In the genomic region with DNA sequence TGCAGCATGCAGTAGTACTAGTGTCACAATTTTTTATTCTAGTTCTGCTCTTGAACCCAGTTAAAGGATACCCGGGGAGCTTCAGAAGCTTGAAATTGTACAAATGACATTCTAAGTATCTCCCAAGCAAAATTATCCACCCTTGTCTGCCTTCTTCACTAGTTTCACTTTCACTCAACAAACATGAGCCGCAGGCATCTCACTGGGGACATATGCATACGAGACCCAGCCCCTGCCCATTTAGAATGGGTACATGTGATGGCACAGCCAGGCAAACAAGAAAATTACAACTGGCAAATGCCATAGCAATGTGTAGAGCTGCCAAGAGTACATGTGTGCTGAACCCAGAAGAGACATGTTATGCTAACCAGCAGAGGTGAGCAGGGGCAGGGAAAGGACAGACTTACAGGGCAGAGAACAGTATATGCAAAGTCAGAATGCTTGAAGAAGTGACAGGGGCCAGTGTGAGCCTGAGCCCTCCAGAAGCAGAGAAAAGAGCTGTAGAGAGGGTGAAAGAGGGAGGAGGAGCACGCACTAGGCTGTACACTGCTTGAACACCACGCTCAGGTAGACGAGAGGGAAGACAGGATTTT, we compare ENCODE assay signal across 21 cellular contexts. TPM values are rescaled to one million over a fixed set of nuclear protein-coding genes. Genes with fewer than 3 reads are reported as not detected.
DNase-seq lines count a peak whose midpoint lies in the region; ATAC-seq and TF ChIP-seq lines count a peak whose summit lies in the region.
"Had no signal": no experiment of that assay in that cellular context is flagged by ENCODE, and none has a peak within 500 bp of the region (broad histone marks: within the 10 kb centered on the region; RNA-seq: fewer than 3 reads in every experiment).

No MANE protein-coding gene starts in this region.

- H3K9me3 Mint-ChIP-seq in activated T-cell treated with anti-CD3 and anti-CD28 coated beads, Interleukin-2, amount 50 U/mL, for 4 hours = no peaks in the 10 kb centered on the region
- no peaks in the 10 kb centered on the region for H3K9me3 Mint-ChIP-seq in stimulated activated memory B cell treated with anti-CD40 and anti-IgM and Interleukin-4, amounts not matched to agents 10 μg/mL and 1 μg/mL and 100 μg/mL, for 72 hours
- H3K9me3 Mint-ChIP-seq: GM23338 had no signal

- H3K4me2 ChIP-seq in OCI-LY1 (ENCODE audit: low read length) = no peak overlapping the region
- H3K4me2 ChIP-seq: GM23338 had no signal

- H3K4me1 ChIP-seq in OCI-LY1 (ENCODE audit: insufficient read depth, low read length, severe bottlenecking) (peaks cover 7% of the 10 kb centered on the region), liver (ENCODE audit: control insufficient read depth in 4 of 4, insufficient read depth in 4 of 4, low read length in 3 of 4) (peaks cover 3 to 24% (median 19%) of the 10 kb centered on the region in 4 donors)

- no peaks in the 10 kb centered on the region for H3K9me3 ChIP-seq in OCI-LY1 (ENCODE audit: low read length)
- no peaks in the 10 kb centered on the region for H3K9me3 ChIP-seq in liver (ENCODE audit: control insufficient read depth in 4 of 4, low read length in 3 of 4)
- H3K9me3 ChIP-seq: heart right ventricle had no signal

- H3K27me3 Mint-ChIP-seq in activated T-cell treated with anti-CD3 and anti-CD28 coated beads, Interleukin-2, amount 50 U/mL, for 4 hours (ENCODE audit: low read depth) = no peaks in the 10 kb centered on the region
- H3K27me3 Mint-ChIP-seq in stimulated activated memory B cell treated with anti-CD40 and anti-IgM and Interleukin-4, amounts not matched to agents 10 μg/mL and 1 μg/mL and 100 μg/mL, for 72 hours = no peaks in the 10 kb centered on the region
- H3K27me3 Mint-ChIP-seq: activated CD4-positive, alpha-beta T cell treated with anti-CD3 and anti-CD28 coated beads for 36 hours; activated naive CD8-positive, alpha-beta T cell had no signal

- TF ChIP-seq CTCF in OCI-LY1 (IDR thresholded peaks at IDR 0.05; ENCODE audit: low read length) (no peak), liver (IDR thresholded peaks at IDR 0.05; ENCODE audit: low read depth, low read length, missing input control) (no peak), GM10266 (IDR thresholded peaks at IDR 0.05; ENCODE audit: control insufficient read depth, insufficient read depth, low read depth, missing control alignments) (no peak)

- no peaks in the 10 kb centered on the region for H3K9me2 ChIP-seq in OCI-LY1 (ENCODE audit: low read depth, low read length)

- H3K27ac ChIP-seq in OCI-LY1 (ENCODE audit: low read depth, low read length, poor library complexity, severe bottlenecking) (peak overlapping the region; percentile 4), liver (ENCODE audit: low read depth in 1 of 2, low read length in 2 of 2) (peak overlapping the region; percentile 63 to 69)
- H3K27ac ChIP-seq: coronary artery, heart right ventricle, skin epidermis had no signal

- H3K9ac ChIP-seq in OCI-LY1 (ENCODE audit: low read length) (no peak overlapping the region), liver (ENCODE audit: low read depth in 1 of 2, low read length in 2 of 2) (no peak overlapping the region)

- H4K20me1 ChIP-seq in OCI-LY1 (ENCODE audit: insufficient read depth, low read length) = no peaks in the 10 kb centered on the region

- H3K79me2 ChIP-seq in OCI-LY1 (ENCODE audit: insufficient read depth, low read length) = peaks cover 4% of the 10 kb centered on the region; the same call in 1 of the 2 replicates

- H3K36me3 ChIP-seq in OCI-LY1 (ENCODE audit: insufficient read depth, low read length) = peaks cover 97% of the 10 kb centered on the region
- H3K36me3 ChIP-seq in liver (ENCODE audit: control insufficient read depth in 4 of 4, insufficient read depth in 3 of 4, low read depth in 1 of 4, low read length in 3 of 4) = peaks cover 0 to 3% (median 0%) of the 10 kb centered on the region in 4 donors

- no peak for ATAC-seq in activated T-cell treated with anti-CD3 and anti-CD28 coated beads, Interleukin-2, amount 50 U/mL, for 4 hours
- ATAC-seq in stimulated activated memory B cell treated with anti-CD40 and anti-IgM and Interleukin-4, amounts not matched to agents 10 μg/mL and 1 μg/mL and 100 μg/mL, for 72 hours = peak; percentile 74
- ATAC-seq: activated CD4-positive, alpha-beta T cell treated with anti-CD3 and anti-CD28 coated beads for 36 hours; GM23338; heart right ventricle had no signal

- no peak for TF ChIP-seq RAD21 in liver (IDR thresholded peaks at IDR 0.05)

- no peak overlapping the region for H3K4me3 ChIP-seq in OCI-LY1 (ENCODE audit: low read depth, low read length, poor library complexity, severe bottlenecking)
- no peak overlapping the region for H3K4me3 ChIP-seq in liver (ENCODE audit: low read depth in 1 of 3, low read length in 3 of 3)
- H3K4me3 ChIP-seq: coronary artery, GM23338, heart right ventricle, skin epidermis had no signal

- WGBS in liver = 66% methylated on average over 6 of the region's 6 CpGs

- DNase-seq in activated T-cell treated with anti-CD3 and anti-CD28 coated beads, Interleukin-2, amount 50 U/mL, for 4 hours = no peak
- no peak for DNase-seq in activated T-cell treated with anti-CD3 and anti-CD28 coated beads for 4 hours
- DNase-seq in KBM-7 = no peak
- DNase-seq in GM10266 (ENCODE audit: extremely low spot score) = no peak
- no peak for DNase-seq in stimulated activated CD8-positive, alpha-beta memory T cell treated with anti-CD3 and anti-CD28 coated beads, Interleukin-4, amount 100 ng/mL, for 48 hours
- DNase-seq: ACHN; activated CD4-positive, alpha-beta T cell treated with anti-CD3 and anti-CD28 coated beads for 36 hours; activated T-cell treated with anti-CD3 and anti-CD28 coated beads, Interleukin-2, amount 50 U/mL, for 1 hour; DMS79 treated with DMSO at 0.1 percent for 48 hours; heart right ventricle; Karpas-422; NCI-H1092; NCI-H2081 treated with DMSO at 0.1 percent for 48 hours; stimulated activated CD4-positive, alpha-beta T cell treated with anti-CD3 and anti-CD28 coated beads, Interleukin-4, amount 100 ng/mL, for 24 hours had no signal

- H3K27ac Mint-ChIP-seq in stimulated activated memory B cell treated with anti-CD40 and anti-IgM and Interleukin-4, amounts not matched to agents 10 μg/mL and 1 μg/mL and 100 μg/mL, for 72 hours = peak overlapping the region; percentile 66
- H3K27ac Mint-ChIP-seq: activated CD4-positive, alpha-beta T cell treated with anti-CD3 and anti-CD28 coated beads for 36 hours; GM23338 had no signal

- peak overlapping the region; percentile 12 for H3K4me3 Mint-ChIP-seq in activated T-cell treated with anti-CD3 and anti-CD28 coated beads, Interleukin-2, amount 50 U/mL, for 4 hours
- H3K4me3 Mint-ChIP-seq in stimulated activated memory B cell treated with anti-CD40 and anti-IgM and Interleukin-4, amounts not matched to agents 10 μg/mL and 1 μg/mL and 100 μg/mL, for 72 hours = peak overlapping the region; percentile 51
- H3K4me3 Mint-ChIP-seq: activated CD4-positive, alpha-beta T cell treated with anti-CD3 and anti-CD28 coated beads for 36 hours; activated naive CD8-positive, alpha-beta T cell; GM23338 had no signal

- H3F3A ChIP-seq in OCI-LY1 (ENCODE audit: insufficient read depth, low read length) = no peaks in the 10 kb centered on the region

- no peak overlapping the region for H2AFZ ChIP-seq in OCI-LY1 (ENCODE audit: low read length)
- H2AFZ ChIP-seq: GM23338 had no signal

- peaks cover 6% of the 10 kb centered on the region for H3K4me1 Mint-ChIP-seq in activated T-cell treated with anti-CD3 and anti-CD28 coated beads, Interleukin-2, amount 50 U/mL, for 4 hours (ENCODE audit: low read depth)
- peaks cover 16% of the 10 kb centered on the region for H3K4me1 Mint-ChIP-seq in stimulated activated memory B cell treated with anti-CD40 and anti-IgM and Interleukin-4, amounts not matched to agents 10 μg/mL and 1 μg/mL and 100 μg/mL, for 72 hours

- H3K36me3 Mint-ChIP-seq in activated T-cell treated with anti-CD3 and anti-CD28 coated beads, Interleukin-2, amount 50 U/mL, for 4 hours (ENCODE audit: insufficient read depth) = peaks cover 12% of the 10 kb centered on the region
- H3K36me3 Mint-ChIP-seq in stimulated activated memory B cell treated with anti-CD40 and anti-IgM and Interleukin-4, amounts not matched to agents 10 μg/mL and 1 μg/mL and 100 μg/mL, for 72 hours = peaks cover 3% of the 10 kb centered on the region
- H3K36me3 Mint-ChIP-seq: activated naive CD8-positive, alpha-beta T cell had no signal

- in situ Hi-C loops in KBM-7 (cut with MboI; ENCODE audit: low pct_unique_long_range_greater_than_20kb, low sequenced_read_pairs) = no loop called here

- no peaks in the 10 kb centered on the region for H3K27me3 ChIP-seq in OCI-LY1 (ENCODE audit: insufficient read depth, low read length)
- no peaks in the 10 kb centered on the region for H3K27me3 ChIP-seq in liver (ENCODE audit: control insufficient read depth in 4 of 4, insufficient read depth in 4 of 4, low read length in 3 of 4)
- H3K27me3 ChIP-seq: heart right ventricle had no signal

TF ChIP-seq in liver, 16 proteins besides CTCF, POLR2A, EP300 and RAD21 (continues in another document):
- TF ChIP-seq GABPA (IDR thresholded peaks at IDR 0.05 in 1 of 2, conservative IDR thresholded peaks at IDR 0.05 in 1 of 2) (no peak), SP1 (IDR thresholded peaks at IDR 0.05) (no peak), JUND (IDR thresholded peaks at IDR 0.05) (no peak), YY1 (IDR thresholded peaks at IDR 0.05) (no peak), ATF3 (IDR thresholded peaks at IDR 0.05) (no peak), EGR1 (IDR thresholded peaks at IDR 0.05; ENCODE audit: low read depth in 2 of 2) (no peak), HNF4A (conservative IDR thresholded peaks at IDR 0.05) (no peak)
- TF ChIP-seq, protein P1, sequence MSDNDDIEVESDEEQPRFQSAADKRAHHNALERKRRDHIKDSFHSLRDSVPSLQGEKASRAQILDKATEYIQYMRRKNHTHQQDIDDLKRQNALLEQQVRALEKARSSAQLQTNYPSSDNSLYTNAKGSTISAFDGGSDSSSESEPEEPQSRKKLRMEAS (IDR thresholded peaks at IDR 0.05) = no peak

RNA-seq across cellular contexts. Expression of gene GINS2, which starts 8.3 kb away (rescaled TPM):
- total RNA-seq in activated T-cell treated with anti-CD3 and anti-CD28 coated beads, Interleukin-2, amount 50 U/mL, for 4 hours = 10 to 100 TPM; 60.6 to 65.8 (median 62.7) TPM
- 1 to 10 TPM in 1 of 2 donors, under 1 TPM in 1; 0.17 to 9.3 TPM for total RNA-seq in liver
- 1 to 10 TPM in 1 of 2 donors, under 1 TPM in 1; 0.69 to 1.0 TPM for polyA plus RNA-seq in liver

Comparison
In these comparisons a context has a peak if more than half of its experiments do, and no peak if none do; other contexts are left out.
1. RNA of gene GINS2, which starts 8.3 kb away (total RNA-seq): 60.6 to 65.8 TPM in activated T-cell treated with anti-CD3 and anti-CD28 coated beads, Interleukin-2, amount 50 U/mL, for 4 hours; 0.17 to 9.3 TPM in liver; every median in the first group is over 4 times any median in the second.